In the genomic region with DNA sequence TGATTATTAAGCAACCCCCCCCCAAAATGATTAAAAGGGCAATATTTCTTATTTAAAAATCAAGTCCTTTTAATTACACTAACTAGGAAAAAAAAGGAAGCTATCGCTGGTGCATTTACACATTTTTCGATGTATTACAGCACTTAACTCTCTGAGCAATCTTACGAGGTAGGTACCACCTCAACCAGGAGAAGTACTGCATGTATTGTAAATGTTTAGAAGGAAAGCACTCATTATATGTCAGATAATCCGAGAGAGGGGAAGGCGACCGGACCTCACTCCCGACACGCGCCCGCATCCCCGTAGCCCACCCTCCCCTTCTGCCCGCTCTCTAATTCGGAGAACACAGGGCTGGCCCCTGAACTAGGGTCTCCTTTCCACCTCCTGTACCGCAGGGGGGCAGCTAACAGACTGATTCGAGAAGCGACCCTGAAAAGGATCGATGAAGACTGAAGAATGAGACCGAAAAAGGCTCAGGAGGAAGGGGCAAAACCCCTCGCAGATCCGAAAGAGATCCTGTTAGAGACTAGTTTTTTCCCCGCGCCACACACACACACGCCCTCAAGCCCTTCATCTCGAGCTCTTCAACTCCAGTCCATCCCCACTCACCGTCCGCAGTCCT, we compare ENCODE assay signal across 8 cellular contexts. TPM values are rescaled to one million over a fixed set of nuclear protein-coding genes. Genes with fewer than 3 reads are reported as not detected.
DNase-seq lines count a peak whose midpoint lies in the region; ATAC-seq and TF ChIP-seq lines count a peak whose summit lies in the region.

No MANE protein-coding gene starts in this region.

- dilution Hi-C loops in IMR-90 (cut with HindIII; ENCODE audit: low sequenced_read_pairs, unreplicated experiment) = no loop called here

- peak overlapping the region; percentile 88 for H3K23ac ChIP-seq in IMR-90 (ENCODE audit: low read depth, low read length)

- H3K27me3 Mint-ChIP-seq in dendritic cell treated with granulocyte-macrophage colony-stimulating factor and Interleukin-4, amounts not matched to agents 40 ng/mL and 50 ng/mL, for 4 days = no peaks in the 10 kb centered on the region
- H3K27me3 Mint-ChIP-seq in natural killer cell treated with Interleukin-12 subunit alpha and Interleukin-12 subunit beta and Interleukin-15 and Interleukin-18, amount 100 ng/mL, for 72 hours = no peaks in the 10 kb centered on the region

- peak overlapping the region in 1 of 2 experiments; percentile 75; a peak in 3 of 4 replicates for H4K8ac ChIP-seq in IMR-90 (ENCODE audit: low read depth in 2 of 2, low read length in 2 of 2)

- WGBS in IMR-90 (ENCODE audit: extremely low coverage in 2 of 2, insufficient read length in 1 of 2), 2 experiments = 2% methylated on average over 12 of the region's 26 CpGs; no CpG with 5 or more reads in 1 of the 2 experiments

- POLR2A ChIA-PET in IMR-90 (lab: Charles Lee; ENCODE audit: unreplicated experiment) = interaction anchor here (1.1 kb wide), 1 partner anchor 9 kb away, joined by 13 read pairs; no protein-coding TSS in a partner anchor

- peak overlapping the region; percentile 55 for H3K27ac ChIP-seq in IMR-90 (ENCODE audit: insufficient read depth, low read length)

- ATAC-seq in GM19397 (IDR thresholded peaks at IDR 0.05; ENCODE audit: unreplicated experiment) (peak; percentile 3), IMR-90 (ENCODE audit: low read depth) (peak; percentile 27)
- ATAC-seq in natural killer cell treated with Interleukin-12 subunit alpha and Interleukin-12 subunit beta and Interleukin-15 and Interleukin-18, amount 100 ng/mL, for 72 hours = peak in 1 of 2 donors; percentile 36

- H3K14ac ChIP-seq in IMR-90 (replicated peaks; ENCODE audit: low read depth, low read length) = peak overlapping the region; percentile 85

- 0 out of 2 replicates have a peak overlapping the region, but pooled peaks have one; percentile 9 for H2BK120ac ChIP-seq in IMR-90 (ENCODE audit: low read depth, low read length)

- H3K36me3 Mint-ChIP-seq in dendritic cell treated with granulocyte-macrophage colony-stimulating factor and Interleukin-4, amounts not matched to agents 40 ng/mL and 50 ng/mL, for 4 days (ENCODE audit: low read depth) = peaks cover 50% of the 10 kb centered on the region
- peaks cover 14% of the 10 kb centered on the region for H3K36me3 Mint-ChIP-seq in natural killer cell treated with Interleukin-12 subunit alpha and Interleukin-12 subunit beta and Interleukin-15 and Interleukin-18, amount 100 ng/mL, for 72 hours

- DNase-seq in AG20443 (ENCODE audit: low spot score) (peak; percentile 17), IMR-90 (no peak), KG1 (lab: John Stamatoyannopoulos, UW) (no peak), DMS114 treated with DMSO at 0.1 percent for 48 hours (lab: John Stamatoyannopoulos, UW; ENCODE audit: unreplicated experiment) (no peak), pons (ENCODE audit: low spot score) (no peak)
- no peak for DNase-seq in natural killer cell treated with Interleukin-12 subunit alpha and Interleukin-12 subunit beta and Interleukin-15 and Interleukin-18, amount 100 ng/mL, for 72 hours (ENCODE audit: low spot score)

- H4K20me1 ChIP-seq in IMR-90 (ENCODE audit: insufficient read depth, low read length) = peaks cover 4% of the 10 kb centered on the region; the same call in 1 of the 2 replicates

- intact Hi-C loops in IMR-90 (cut with micrococcal nuclease) = loop anchor here (10.0 kb wide), 1 partner anchor 150 kb away; a partner anchor contains a TSS
- intact Hi-C loops in dendritic cell treated with granulocyte-macrophage colony-stimulating factor and Interleukin-4, amounts not matched to agents 40 ng/mL and 50 ng/mL, for 4 days (cut with micrococcal nuclease) = loop anchor here (2.0 to 5.0 kb wide), 2 partner anchors 146 to 777 kb away; a partner anchor contains a TSS

- H3K4me1 Mint-ChIP-seq in dendritic cell treated with granulocyte-macrophage colony-stimulating factor and Interleukin-4, amounts not matched to agents 40 ng/mL and 50 ng/mL, for 4 days (ENCODE audit: low read depth) = peaks cover 31% of the 10 kb centered on the region
- peaks cover 28 to 38% of the 10 kb centered on the region in 2 donors for H3K4me1 Mint-ChIP-seq in natural killer cell treated with Interleukin-12 subunit alpha and Interleukin-12 subunit beta and Interleukin-15 and Interleukin-18, amount 100 ng/mL, for 72 hours (ENCODE audit: low read depth in 2 of 2)

- H2AK9ac ChIP-seq in IMR-90 (replicated peaks; ENCODE audit: low read depth, low read length, poor library complexity) = peak overlapping the region; percentile 83

- peaks cover 9 to 39% of the 10 kb centered on the region in 2 experiments; a peak in 3 of 4 replicates for H3K79me1 ChIP-seq in IMR-90 (ENCODE audit: low read depth in 1 of 2, low read length in 2 of 2)

- TF ChIP-seq RAD21 in IMR-90 (IDR thresholded peaks at IDR 0.05; ENCODE audit: low read length) = no peak

- TF ChIP-seq CTCF in IMR-90 (conservative IDR thresholded peaks at IDR 0.05; ENCODE audit: low read depth, low read length) = no peak

- H3K4me1 ChIP-seq in IMR-90 (ENCODE audit: control insufficient read depth, insufficient read depth, low read length) = peaks cover 3% of the 10 kb centered on the region

- peak overlapping the region; percentile 84 for H3K4me2 ChIP-seq in IMR-90 (ENCODE audit: low read depth, low read length)

- H3K4me3 ChIP-seq in IMR-90 (ENCODE audit: insufficient read depth, low read depth, low read length) = peak overlapping the region; percentile 68

- in situ Hi-C loops in IMR-90 (cut with MboI; ENCODE audit: low sequenced_read_pairs) = no loop called here

- H3K9ac ChIP-seq in IMR-90 (ENCODE audit: low read depth, low read length) = peak overlapping the region; percentile 87

- H3K27ac Mint-ChIP-seq in dendritic cell treated with granulocyte-macrophage colony-stimulating factor and Interleukin-4, amounts not matched to agents 40 ng/mL and 50 ng/mL, for 4 days = peak overlapping the region; percentile 99
- H3K27ac Mint-ChIP-seq in natural killer cell treated with Interleukin-12 subunit alpha and Interleukin-12 subunit beta and Interleukin-15 and Interleukin-18, amount 100 ng/mL, for 72 hours = peak overlapping the region; percentile 89 to 96

- peak overlapping the region; percentile 92 for H2AFZ ChIP-seq in IMR-90 (replicated peaks; ENCODE audit: low read length, poor library complexity)

- H3K4me3 Mint-ChIP-seq in dendritic cell treated with granulocyte-macrophage colony-stimulating factor and Interleukin-4, amounts not matched to agents 40 ng/mL and 50 ng/mL, for 4 days = peak overlapping the region; percentile 90
- peak overlapping the region; percentile 94 for H3K4me3 Mint-ChIP-seq in natural killer cell treated with Interleukin-12 subunit alpha and Interleukin-12 subunit beta and Interleukin-15 and Interleukin-18, amount 100 ng/mL, for 72 hours

- no peak overlapping the region for H2BK20ac ChIP-seq in IMR-90 (ENCODE audit: low read depth, low read length)

- H3K36me3 ChIP-seq in IMR-90 (ENCODE audit: control insufficient read depth, insufficient read depth, low read length) = peaks cover 8% of the 10 kb centered on the region

- CTCF ChIA-PET in IMR-90 (lab: Yijun Ruan, JAX) = interaction anchor here (0.6 to 2.8 kb wide), 3 partner anchors 13 to 486 kb away, joined by 3 to 8 read pairs (median 4); no protein-coding TSS in a partner anchor

- peak overlapping the region; percentile 37; the same call in 1 of the 2 replicates for H3K56ac ChIP-seq in IMR-90 (ENCODE audit: extremely low read depth, insufficient read depth, low read length)

- TF ChIP-seq POLR2A in IMR-90 (IDR thresholded peaks at IDR 0.05; ENCODE audit: low read depth, low read length) = peak; percentile 74; the same call in 1 of the 2 replicates

- peak overlapping the region; percentile 13; the same call in 1 of the 2 replicates for H3K18ac ChIP-seq in IMR-90 (ENCODE audit: low read depth, low read length)

- no peak overlapping the region for H2BK15ac ChIP-seq in IMR-90 (ENCODE audit: low read depth, low read length)

- H3K4ac ChIP-seq in IMR-90 (ENCODE audit: low read depth, low read length) = peak overlapping the region; percentile 63

- H2BK5ac ChIP-seq in IMR-90 (ENCODE audit: low read depth, low read length, poor library complexity, severe bottlenecking) = peak overlapping the region; percentile 35

- H3K27me3 ChIP-seq in IMR-90 (ENCODE audit: control insufficient read depth, insufficient read depth, low read length) = no peaks in the 10 kb centered on the region

- H3K9me3 ChIP-seq in IMR-90 (ENCODE audit: control insufficient read depth, insufficient read depth, low read length) = no peaks in the 10 kb centered on the region

- H3K9me1 ChIP-seq in IMR-90 (ENCODE audit: insufficient read depth, low read length) = peaks cover 3% of the 10 kb centered on the region; the same call in 1 of the 2 replicates

- H4K5ac ChIP-seq in IMR-90 (ENCODE audit: low read depth, low read length) = peak overlapping the region; percentile 43

- H2AK5ac ChIP-seq in IMR-90 (ENCODE audit: low read depth, low read length) = no peak overlapping the region

- no TSS peak for BruUV-seq in IMR-90 (replicated peaks; lab: Mats Ljungman, UMichigan)

- H4K91ac ChIP-seq in IMR-90 (ENCODE audit: insufficient read depth, low read depth, low read length) = peak overlapping the region; percentile 20; the same call in 1 of the 2 replicates

- no peaks in the 10 kb centered on the region for H3K9me3 Mint-ChIP-seq in dendritic cell treated with granulocyte-macrophage colony-stimulating factor and Interleukin-4, amounts not matched to agents 40 ng/mL and 50 ng/mL, for 4 days
- H3K9me3 Mint-ChIP-seq in natural killer cell treated with Interleukin-12 subunit alpha and Interleukin-12 subunit beta and Interleukin-15 and Interleukin-18, amount 100 ng/mL, for 72 hours = no peaks in the 10 kb centered on the region

TF ChIP-seq in IMR-90, 13 proteins besides CTCF, POLR2A, EP300 and RAD21:
- TF ChIP-seq SMC3 (IDR thresholded peaks at IDR 0.05; ENCODE audit: low read depth, low read length) = no peak
- no peak for TF ChIP-seq BHLHE40 (IDR thresholded peaks at IDR 0.05; ENCODE audit: low read depth, low read length)
- TF ChIP-seq CEBPB (IDR thresholded peaks at IDR 0.05; ENCODE audit: low read depth, low read length) = no peak
- TF ChIP-seq MAZ (IDR thresholded peaks at IDR 0.05; ENCODE audit: borderline replicate concordance, low read depth, low read length) = no peak
TF ChIP-seq in IMR-90: peak in this region for 0.

RNA-seq across cellular contexts. Expression of a gene that starts 0.3 kb away (rescaled TPM):
- 2.7 and 5.3 TPM in 2 replicates for total RNA-seq in IMR-90 (2012; rRNA removed)
- 2.1 and 2.6 TPM in 2 replicates for polyA plus RNA-seq in IMR-90 (2012; rRNA removed)
- 0.09 and 0.14 TPM in 2 replicates for polyA plus RNA-seq in IMR-90 (2012; cell fraction: cytosol; rRNA removed)
- polyA plus RNA-seq in IMR-90 (2012; cell fraction: nucleus; rRNA removed; ENCODE audit: low replicate concordance) = 0.09 and 0.94 TPM in 2 replicates
- 10 to 100 TPM; 18.2 to 31.7 TPM for total RNA-seq in natural killer cell treated with Interleukin-12 subunit alpha and Interleukin-12 subunit beta and Interleukin-15 and Interleukin-18, amount 100 ng/mL, for 72 hours

RNA-seq across cellular contexts. Expression of a gene that starts 0.4 kb away (rescaled TPM):
- total RNA-seq in IMR-90 (2012; rRNA removed) = 6.8 and 22.8 TPM in 2 replicates
- 11.9 and 12.3 TPM in 2 replicates for polyA plus RNA-seq in IMR-90 (2012; rRNA removed)
- 2.0 and 3.3 TPM in 2 replicates for polyA plus RNA-seq in IMR-90 (2012; cell fraction: cytosol; rRNA removed)
- 2.2 and 28.3 TPM in 2 replicates for polyA plus RNA-seq in IMR-90 (2012; cell fraction: nucleus; rRNA removed; ENCODE audit: low replicate concordance)
- total RNA-seq in natural killer cell treated with Interleukin-12 subunit alpha and Interleukin-12 subunit beta and Interleukin-15 and Interleukin-18, amount 100 ng/mL, for 72 hours = 10 to 100 TPM; 26.9 to 44.6 TPM
